In genomic region chr22:25786165-25786564, GRCh38 we compare ENCODE assay signal across 28 cellular contexts.
"Had no signal": no experiment of that assay in that cellular context is flagged by ENCODE, and none has a peak within 500 bp of the region (broad histone marks: within the 10 kb centered on the region; RNA-seq: fewer than 3 reads in every experiment).

No MANE protein-coding gene starts in this region.

- DNase-seq: stimulated activated CD4-positive, alpha-beta T cell treated with anti-CD3 and anti-CD28 coated beads, Interleukin-2, amount 100 ng/mL, for 48 hours; stimulated activated CD4-positive, alpha-beta T cell treated with anti-CD3 and anti-CD28 coated beads, Interleukin-4, amount 100 ng/mL, for 1 hour; stimulated activated CD4-positive, alpha-beta T cell treated with anti-CD3 and anti-CD28 coated beads, Interleukin-4, amount 100 ng/mL, for 24 hours; stimulated activated CD4-positive, alpha-beta T cell treated with anti-CD3 and anti-CD28 coated beads, Interleukin-4, amount 100 ng/mL, for 4 hours; stimulated activated CD8-positive, alpha-beta memory T cell treated with anti-CD3 and anti-CD28 coated beads, Interleukin-4, amount 100 ng/mL, for 48 hours; stimulated activated naive B cell treated with anti-CD40 and anti-IgM and Interleukin-4, amounts not matched to agents 10 μg/mL and 1 μg/mL and 100 μg/mL, for 72 hours; stimulated activated naive CD4-positive, alpha-beta T cell; stimulated activated naive CD4-positive, alpha-beta T cell treated with Interleukin-2 at 50 U/mL for 16 hours; stimulated activated naive CD8-positive, alpha-beta T cell treated with anti-CD3 and anti-CD28 coated beads, Interleukin-15, amount 100 ng/mL, for 72 hours; stimulated activated naive CD8-positive, alpha-beta T cell treated with anti-CD3 and anti-CD28 coated beads, Interleukin-15, Interleukin-2, amounts not matched to agents 100 U/mL and 50 U/mL, for 24 hours; stomach; substantia nigra; testis; thyroid gland; tibial artery; transverse colon; trophoblast cell; upper lobe of left lung; upper lobe of right lung; uterus had no signal

- H3K4me3 Mint-ChIP-seq: stimulated activated effector memory CD8-positive, alpha-beta T cell treated with anti-CD3 and anti-CD28 coated beads, Interleukin-12 subunit alpha, Interleukin-12 subunit beta, amount 100 ng/mL, for 72 hours; stimulated activated memory B cell treated with anti-CD40 and anti-IgM and Interleukin-4, amounts not matched to agents 10 μg/mL and 1 μg/mL and 100 μg/mL, for 72 hours; stimulated activated naive B cell treated with anti-CD40 and anti-IgM and Interleukin-4, amounts not matched to agents 10 μg/mL and 1 μg/mL and 100 μg/mL, for 72 hours; stimulated activated naive CD8-positive, alpha-beta T cell treated with anti-CD3 and anti-CD28 coated beads, Interleukin-15, amount 100 ng/mL, for 72 hours; stimulated activated naive CD8-positive, alpha-beta T cell treated with anti-CD3 and anti-CD28 coated beads, Interleukin-15, Interleukin-2, amounts not matched to agents 100 ng/mL and 50 ng/mL, for 24 hours; type B pancreatic cell had no signal

- ATAC-seq: stimulated activated effector memory CD8-positive, alpha-beta T cell treated with anti-CD3 and anti-CD28 coated beads, Interleukin-12 subunit alpha, Interleukin-12 subunit beta, amount 100 ng/mL, for 72 hours; stimulated activated memory B cell treated with anti-CD40 and anti-IgM and Interleukin-4, amounts not matched to agents 10 μg/mL and 1 μg/mL and 100 μg/mL, for 72 hours; stimulated activated naive B cell treated with anti-CD40 and anti-IgM and Interleukin-4, amounts not matched to agents 10 μg/mL and 1 μg/mL and 100 μg/mL, for 72 hours; stimulated activated naive CD8-positive, alpha-beta T cell treated with anti-CD3 and anti-CD28 coated beads, Interleukin-15, amount 100 ng/mL, for 72 hours; stimulated activated naive CD8-positive, alpha-beta T cell treated with anti-CD3 and anti-CD28 coated beads, Interleukin-15, Interleukin-2, amounts not matched to agents 100 U/mL and 50 U/mL, for 24 hours; upper lobe of right lung had no signal

- H3K36me3 Mint-ChIP-seq: stimulated activated effector memory CD8-positive, alpha-beta T cell treated with anti-CD3 and anti-CD28 coated beads, Interleukin-12 subunit alpha, Interleukin-12 subunit beta, amount 100 ng/mL, for 72 hours; stimulated activated memory B cell treated with anti-CD40 and anti-IgM and Interleukin-4, amounts not matched to agents 10 μg/mL and 1 μg/mL and 100 μg/mL, for 72 hours; stimulated activated naive B cell treated with anti-CD40 and anti-IgM and Interleukin-4, amounts not matched to agents 10 μg/mL and 1 μg/mL and 100 μg/mL, for 72 hours; type B pancreatic cell had no signal

- H3K4me1 ChIP-seq: stomach, suprapubic skin, testis, thyroid gland, tibial artery, tibial nerve, transverse colon, upper lobe of left lung, upper lobe of right lung, uterus, vagina had no signal

- H3K9me3 Mint-ChIP-seq: stimulated activated effector memory CD8-positive, alpha-beta T cell treated with anti-CD3 and anti-CD28 coated beads, Interleukin-12 subunit alpha, Interleukin-12 subunit beta, amount 100 ng/mL, for 72 hours; stimulated activated memory B cell treated with anti-CD40 and anti-IgM and Interleukin-4, amounts not matched to agents 10 μg/mL and 1 μg/mL and 100 μg/mL, for 72 hours; stimulated activated naive B cell treated with anti-CD40 and anti-IgM and Interleukin-4, amounts not matched to agents 10 μg/mL and 1 μg/mL and 100 μg/mL, for 72 hours; stimulated activated naive CD8-positive, alpha-beta T cell treated with anti-CD3 and anti-CD28 coated beads, Interleukin-15, amount 100 ng/mL, for 72 hours; stimulated activated naive CD8-positive, alpha-beta T cell treated with anti-CD3 and anti-CD28 coated beads, Interleukin-15, Interleukin-2, amounts not matched to agents 100 ng/mL and 50 ng/mL, for 24 hours; type B pancreatic cell had no signal

- H3K9me3 ChIP-seq: stomach, suprapubic skin, testis, thoracic aorta, thyroid gland, tibial artery, tibial nerve, transverse colon, upper lobe of left lung, upper lobe of right lung, uterus, vagina had no signal

- H3K36me3 ChIP-seq: stomach, suprapubic skin, thyroid gland, tibial artery, tibial nerve, transverse colon, upper lobe of left lung, upper lobe of right lung, uterus, vagina had no signal

- H3K27ac ChIP-seq: stomach, suprapubic skin, testis, thoracic aorta, thyroid gland, tibial artery, tibial nerve, transverse colon, upper lobe of left lung, upper lobe of right lung, uterus, vagina had no signal

- H3K4me3 ChIP-seq: stomach, suprapubic skin, testis, thoracic aorta, thyroid gland, tibial artery, tibial nerve, transverse colon, upper lobe of left lung, upper lobe of right lung, uterus, vagina had no signal

- H3K27ac Mint-ChIP-seq: stimulated activated effector memory CD8-positive, alpha-beta T cell treated with anti-CD3 and anti-CD28 coated beads, Interleukin-12 subunit alpha, Interleukin-12 subunit beta, amount 100 ng/mL, for 72 hours; stimulated activated memory B cell treated with anti-CD40 and anti-IgM and Interleukin-4, amounts not matched to agents 10 μg/mL and 1 μg/mL and 100 μg/mL, for 72 hours; stimulated activated naive B cell treated with anti-CD40 and anti-IgM and Interleukin-4, amounts not matched to agents 10 μg/mL and 1 μg/mL and 100 μg/mL, for 72 hours; stimulated activated naive CD8-positive, alpha-beta T cell treated with anti-CD3 and anti-CD28 coated beads, Interleukin-15, Interleukin-2, amounts not matched to agents 100 ng/mL and 50 ng/mL, for 24 hours; type B pancreatic cell had no signal

- H3K4me1 Mint-ChIP-seq: stimulated activated effector memory CD8-positive, alpha-beta T cell treated with anti-CD3 and anti-CD28 coated beads, Interleukin-12 subunit alpha, Interleukin-12 subunit beta, amount 100 ng/mL, for 72 hours; stimulated activated memory B cell treated with anti-CD40 and anti-IgM and Interleukin-4, amounts not matched to agents 10 μg/mL and 1 μg/mL and 100 μg/mL, for 72 hours; stimulated activated naive B cell treated with anti-CD40 and anti-IgM and Interleukin-4, amounts not matched to agents 10 μg/mL and 1 μg/mL and 100 μg/mL, for 72 hours; stimulated activated naive CD8-positive, alpha-beta T cell treated with anti-CD3 and anti-CD28 coated beads, Interleukin-15, amount 100 ng/mL, for 72 hours had no signal

- H3K27me3 ChIP-seq: testis, thyroid gland, tibial artery, tibial nerve, transverse colon, upper lobe of left lung, uterus, vagina had no signal
